Comparison of ENCODE assay signal across 8 cellular contexts in the genomic region with DNA sequence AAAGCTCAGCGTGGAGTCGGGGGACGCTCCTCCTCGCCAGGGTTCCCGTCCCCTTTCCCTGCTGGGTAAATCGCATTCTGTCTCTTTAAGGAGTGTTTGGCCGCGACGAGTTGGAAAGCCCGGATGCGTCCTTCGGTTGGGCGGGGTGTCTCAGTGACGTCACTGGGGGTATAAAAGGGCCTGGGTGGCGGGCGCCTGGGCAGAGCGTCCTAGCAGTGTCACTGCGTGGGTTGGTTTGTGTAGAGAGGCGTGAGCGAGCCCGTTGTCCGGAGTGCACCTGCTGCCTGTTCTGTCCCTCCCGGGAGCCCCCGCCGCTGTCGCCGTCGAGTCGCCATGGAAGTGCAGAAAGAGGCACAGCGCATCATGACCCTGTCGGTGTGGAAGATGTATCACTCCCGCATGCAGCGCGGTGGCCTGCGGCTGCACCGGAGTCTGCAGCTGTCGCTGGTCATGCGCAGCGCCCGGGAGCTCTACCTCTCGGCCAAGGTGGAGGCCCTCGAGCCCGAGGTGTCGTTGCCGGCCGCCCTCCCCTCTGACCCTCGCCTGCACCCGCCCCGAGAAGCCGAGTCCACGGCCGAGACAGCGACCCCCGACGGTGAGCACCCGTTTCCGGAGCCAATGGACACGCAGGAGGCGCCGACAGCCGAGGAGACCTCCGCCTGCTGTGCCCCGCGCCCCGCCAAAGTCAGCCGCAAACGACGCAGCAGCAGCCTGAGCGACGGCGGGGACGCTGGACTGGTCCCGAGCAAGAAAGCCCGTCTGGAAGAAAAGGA. TPM values are rescaled to one million over a fixed set of nuclear protein-coding genes. Genes with fewer than 3 reads are reported as not detected.
A peak's percentile ranks its signal among the peaks of the same experiment; 100 is the strongest.
DNase-seq lines count a peak whose midpoint lies in the region; ATAC-seq and TF ChIP-seq lines count a peak whose summit lies in the region.

No MANE protein-coding gene starts in this region.

- no peaks in the 10 kb centered on the region for H3K9me3 Mint-ChIP-seq in activated T-helper 2 cell treated with anti-CD3 and anti-CD28 coated beads, Interferon-gamma antibody, Interleukin-2, Interleukin-4, amounts not matched to agents 10 μg/mL and 5 μg/mL and 100 μg/mL, durations not matched to agents 14 hours and 24 hours and 36 hours
- peaks cover 0 to 8% (median 0%) of the 10 kb centered on the region in 9 donors for H3K9me3 Mint-ChIP-seq in naive thymus-derived CD8-positive, alpha-beta T cell
- no peaks in the 10 kb centered on the region for H3K9me3 Mint-ChIP-seq in stimulated activated naive B cell treated with anti-CD40 and anti-IgM and Interleukin-4, amounts not matched to agents 10 μg/mL and 1 μg/mL and 100 μg/mL, for 72 hours

- peak; percentile 19 for ATAC-seq in GM21717 (IDR thresholded peaks at IDR 0.05; ENCODE audit: unreplicated experiment)
- peak; percentile 19 for ATAC-seq in RWPE2 (ENCODE audit: low read depth)
- peak; percentile 29 to 30 for ATAC-seq in naive thymus-derived CD8-positive, alpha-beta T cell
- peak; percentile 20 to 29 for ATAC-seq in stimulated activated naive B cell treated with anti-CD40 and anti-IgM and Interleukin-4, amounts not matched to agents 10 μg/mL and 1 μg/mL and 100 μg/mL, for 72 hours (replicated peaks)

- H3K4me2 ChIP-seq in fibroblast of lung (ENCODE audit: extremely low read depth, insufficient read depth, low read length): peak overlapping the region; percentile 100

- no peaks in the 10 kb centered on the region for H3K9me3 ChIP-seq in RWPE2 (ENCODE audit: severe bottlenecking)
- H3K9me3 ChIP-seq in fibroblast of lung (ENCODE audit: control insufficient read depth, insufficient read depth, low read depth, low read length): no peaks in the 10 kb centered on the region

- POLR2A ChIA-PET in naive thymus-derived CD8-positive, alpha-beta T cell (lab: Charles Lee): interaction anchor here (0.5 to 13.4 kb wide), 27 partner anchors 20 to 361 kb away, joined by 3 to 918 read pairs (median 6); partner anchors contain the start of genes GCDH, JUNB, NACC1 and TRMT1

- TF ChIP-seq CTCF in RWPE2 (IDR thresholded peaks at IDR 0.05; ENCODE audit: poor library complexity, severe bottlenecking) (peak; percentile 17), fibroblast of lung (conservative IDR thresholded peaks at IDR 0.05 in 1 of 2, IDR thresholded peaks at IDR 0.05 in 1 of 2; ENCODE audit: low read depth in 1 of 2, low read length in 2 of 2) (peak; percentile 17 to 19)

- intact Hi-C loops in activated T-helper 2 cell treated with anti-CD3 and anti-CD28 coated beads, Interferon-gamma antibody, Interleukin-2, Interleukin-4, amounts not matched to agents 10 μg/mL and 5 μg/mL and 100 μg/mL, durations not matched to agents 14 hours and 24 hours and 36 hours (cut with micrococcal nuclease): loop anchor here (5.0 kb wide), 1 partner anchor 684 kb away; no protein-coding TSS in a partner anchor

- H3K36me3 Mint-ChIP-seq in activated T-helper 2 cell treated with anti-CD3 and anti-CD28 coated beads, Interferon-gamma antibody, Interleukin-2, Interleukin-4, amounts not matched to agents 10 μg/mL and 5 μg/mL and 100 μg/mL, durations not matched to agents 14 hours and 24 hours and 36 hours (ENCODE audit: low read depth): peaks cover 40% of the 10 kb centered on the region
- peaks cover 11 to 20% (median 19%) of the 10 kb centered on the region in 3 donors for H3K36me3 Mint-ChIP-seq in naive thymus-derived CD8-positive, alpha-beta T cell
- peaks cover 36 to 40% of the 10 kb centered on the region in 2 donors for H3K36me3 Mint-ChIP-seq in stimulated activated naive B cell treated with anti-CD40 and anti-IgM and Interleukin-4, amounts not matched to agents 10 μg/mL and 1 μg/mL and 100 μg/mL, for 72 hours

- no peak overlapping the region for H2AFZ ChIP-seq in fibroblast of lung (ENCODE audit: low read length)

- DNase-seq in COLO829 (ENCODE audit: low spot score): peak; percentile 96
- DNase-seq in M059J (ENCODE audit: low read depth): peak; percentile 95
- peak; percentile 91 for DNase-seq in RWPE2 (ENCODE audit: low spot score)
- DNase-seq in activated T-helper 2 cell treated with anti-CD3 and anti-CD28 coated beads, Interferon-gamma antibody, Interleukin-2, Interleukin-4, amounts not matched to agents 10 μg/mL and 5 μg/mL and 100 μg/mL, durations not matched to agents 14 hours and 24 hours and 36 hours (ENCODE audit: low spot score): peak; percentile 97
- peak; percentile 89 to 95 for DNase-seq in fibroblast of lung (ENCODE audit: low read depth in 2 of 2)
- DNase-seq in naive thymus-derived CD8-positive, alpha-beta T cell: peak; percentile 92 to 100 (median 97)
- peak; percentile 96 for DNase-seq in stimulated activated naive B cell treated with anti-CD40 and anti-IgM and Interleukin-4, amounts not matched to agents 10 μg/mL and 1 μg/mL and 100 μg/mL, for 72 hours

- H3K27ac ChIP-seq in RWPE2 (ENCODE audit: poor library complexity, severe bottlenecking): peak overlapping the region; percentile 92
- H3K27ac ChIP-seq in fibroblast of lung (ENCODE audit: insufficient read depth, low read length): peak overlapping the region; percentile 97

- H3K4me1 ChIP-seq in RWPE2 (ENCODE audit: insufficient read depth, poor library complexity, severe bottlenecking) (peaks cover 12% of the 10 kb centered on the region), fibroblast of lung (ENCODE audit: control insufficient read depth, extremely low read depth, insufficient read depth, low read length) (peaks cover 17% of the 10 kb centered on the region)

- H3K4me3 ChIP-seq in RWPE2 (ENCODE audit: severe bottlenecking): peak overlapping the region; percentile 91
- peak overlapping the region; percentile 82 to 90 (median 86) for H3K4me3 ChIP-seq in fibroblast of lung (replicated peaks in 1 of 4; ENCODE audit: control extremely low read depth in 1 of 4, insufficient read depth in 1 of 4, low read depth in 3 of 4, low read length in 4 of 4)

- H3K9ac ChIP-seq in fibroblast of lung (ENCODE audit: insufficient read depth, low read length): peak overlapping the region; percentile 97

- peak overlapping the region; percentile 96 for H3K4me3 Mint-ChIP-seq in activated T-helper 2 cell treated with anti-CD3 and anti-CD28 coated beads, Interferon-gamma antibody, Interleukin-2, Interleukin-4, amounts not matched to agents 10 μg/mL and 5 μg/mL and 100 μg/mL, durations not matched to agents 14 hours and 24 hours and 36 hours (ENCODE audit: low read depth)
- peak overlapping the region; percentile 93 to 99 (median 98) for H3K4me3 Mint-ChIP-seq in naive thymus-derived CD8-positive, alpha-beta T cell
- peak overlapping the region; percentile 98 to 99 for H3K4me3 Mint-ChIP-seq in stimulated activated naive B cell treated with anti-CD40 and anti-IgM and Interleukin-4, amounts not matched to agents 10 μg/mL and 1 μg/mL and 100 μg/mL, for 72 hours

- H3K27me3 Mint-ChIP-seq in activated T-helper 2 cell treated with anti-CD3 and anti-CD28 coated beads, Interferon-gamma antibody, Interleukin-2, Interleukin-4, amounts not matched to agents 10 μg/mL and 5 μg/mL and 100 μg/mL, durations not matched to agents 14 hours and 24 hours and 36 hours (ENCODE audit: low read depth): no peaks in the 10 kb centered on the region
- H3K27me3 Mint-ChIP-seq in naive thymus-derived CD8-positive, alpha-beta T cell: peaks cover 0 to 3% (median 0%) of the 10 kb centered on the region in 5 donors
- peaks cover 0 to 4% of the 10 kb centered on the region in 2 donors for H3K27me3 Mint-ChIP-seq in stimulated activated naive B cell treated with anti-CD40 and anti-IgM and Interleukin-4, amounts not matched to agents 10 μg/mL and 1 μg/mL and 100 μg/mL, for 72 hours

- peak overlapping the region; percentile 99 for H3K27ac Mint-ChIP-seq in activated T-helper 2 cell treated with anti-CD3 and anti-CD28 coated beads, Interferon-gamma antibody, Interleukin-2, Interleukin-4, amounts not matched to agents 10 μg/mL and 5 μg/mL and 100 μg/mL, durations not matched to agents 14 hours and 24 hours and 36 hours
- H3K27ac Mint-ChIP-seq in naive thymus-derived CD8-positive, alpha-beta T cell: peak overlapping the region; percentile 99 to 100 (median 99)
- peak overlapping the region; percentile 98 for H3K27ac Mint-ChIP-seq in stimulated activated naive B cell treated with anti-CD40 and anti-IgM and Interleukin-4, amounts not matched to agents 10 μg/mL and 1 μg/mL and 100 μg/mL, for 72 hours

- H3K79me2 ChIP-seq in fibroblast of lung (ENCODE audit: control insufficient read depth, insufficient read depth, low read length): peaks cover 49% of the 10 kb centered on the region

- H3K4me1 Mint-ChIP-seq in activated T-helper 2 cell treated with anti-CD3 and anti-CD28 coated beads, Interferon-gamma antibody, Interleukin-2, Interleukin-4, amounts not matched to agents 10 μg/mL and 5 μg/mL and 100 μg/mL, durations not matched to agents 14 hours and 24 hours and 36 hours (ENCODE audit: low read depth): peaks cover 30% of the 10 kb centered on the region
- H3K4me1 Mint-ChIP-seq in naive thymus-derived CD8-positive, alpha-beta T cell: peaks cover 36 to 68% (median 44%) of the 10 kb centered on the region in 4 donors
- peaks cover 41 to 69% of the 10 kb centered on the region in 2 donors for H3K4me1 Mint-ChIP-seq in stimulated activated naive B cell treated with anti-CD40 and anti-IgM and Interleukin-4, amounts not matched to agents 10 μg/mL and 1 μg/mL and 100 μg/mL, for 72 hours

- no peaks in the 10 kb centered on the region for H4K20me1 ChIP-seq in fibroblast of lung (ENCODE audit: control insufficient read depth, extremely low read depth, insufficient read depth, low read length)

- H3K36me3 ChIP-seq in RWPE2 (ENCODE audit: low read depth) (peaks cover 22% of the 10 kb centered on the region), fibroblast of lung (ENCODE audit: control insufficient read depth, insufficient read depth, low read length) (peaks cover 2% of the 10 kb centered on the region)

- H3K27me3 ChIP-seq in RWPE2 (ENCODE audit: insufficient read depth, poor library complexity, severe bottlenecking) (no peaks in the 10 kb centered on the region), fibroblast of lung (ENCODE audit: control insufficient read depth, insufficient read depth, low read length) (no peaks in the 10 kb centered on the region)

RNA-seq across cellular contexts. Expression of gene IER2, which starts 2.8 kb away (rescaled TPM):
- total RNA-seq in M059J (2014; rRNA removed; shearing (Covaris generic)): 16.6 and 33.0 TPM in 2 replicates
- total RNA-seq in activated T-helper 2 cell treated with anti-CD3 and anti-CD28 coated beads, Interferon-gamma antibody, Interleukin-2, Interleukin-4, amounts not matched to agents 10 μg/mL and 5 μg/mL and 100 μg/mL, durations not matched to agents 14 hours and 24 hours and 36 hours: 140 and 143 TPM in 2 replicates
- 21.1 and 26.4 TPM in 2 replicates for total RNA-seq in fibroblast of lung
- polyA plus RNA-seq in fibroblast of lung: 16.5 and 99.6 TPM in 2 replicates
- 30.8 and 154 TPM in 2 replicates for polyA plus RNA-seq in fibroblast of lung (2012)
- polyA minus RNA-seq in fibroblast of lung (ENCODE audit: low replicate concordance): 9.2 and 22.2 TPM in 2 replicates
- 100 to 1,000 TPM; 105 to 112 TPM for total RNA-seq in naive thymus-derived CD8-positive, alpha-beta T cell
- 100 to 1,000 TPM; 100 to 162 (median 107) TPM for polyA plus RNA-seq in naive thymus-derived CD8-positive, alpha-beta T cell

RNA-seq across cellular contexts. Expression of gene STX10, which starts 2.9 kb away (rescaled TPM):
- 122 and 124 TPM in 2 replicates for total RNA-seq in M059J (2014; rRNA removed; shearing (Covaris generic))
- 68.9 and 69.1 TPM in 2 replicates for total RNA-seq in activated T-helper 2 cell treated with anti-CD3 and anti-CD28 coated beads, Interferon-gamma antibody, Interleukin-2, Interleukin-4, amounts not matched to agents 10 μg/mL and 5 μg/mL and 100 μg/mL, durations not matched to agents 14 hours and 24 hours and 36 hours
- 69.2 and 78.1 TPM in 2 replicates for total RNA-seq in fibroblast of lung
- polyA plus RNA-seq in fibroblast of lung: 48.9 and 54.3 TPM in 2 replicates
- polyA plus RNA-seq in fibroblast of lung (2012): 61.8 and 73.6 TPM in 2 replicates
- 68.6 and 178 TPM in 2 replicates for polyA minus RNA-seq in fibroblast of lung (ENCODE audit: low replicate concordance)
- total RNA-seq in naive thymus-derived CD8-positive, alpha-beta T cell: 10 to 100 TPM; 60.2 to 62.8 TPM
- 10 to 100 TPM; 36.1 to 56.2 (median 50.2) TPM for polyA plus RNA-seq in naive thymus-derived CD8-positive, alpha-beta T cell

RNA-seq across cellular contexts. Expression of gene NACC1, which starts 35.0 kb away (rescaled TPM):
- total RNA-seq in M059J (2014; rRNA removed; shearing (Covaris generic)): 48.1 and 126 TPM in 2 replicates
- 117 and 132 TPM in 2 replicates for total RNA-seq in activated T-helper 2 cell treated with anti-CD3 and anti-CD28 coated beads, Interferon-gamma antibody, Interleukin-2, Interleukin-4, amounts not matched to agents 10 μg/mL and 5 μg/mL and 100 μg/mL, durations not matched to agents 14 hours and 24 hours and 36 hours
- total RNA-seq in fibroblast of lung: 24.7 and 31.9 TPM in 2 replicates
- 33.5 and 64.7 TPM in 2 replicates for polyA plus RNA-seq in fibroblast of lung
- 38.6 and 61.6 TPM in 2 replicates for polyA plus RNA-seq in fibroblast of lung (2012)
- polyA minus RNA-seq in fibroblast of lung (ENCODE audit: low replicate concordance): 78.1 and 116 TPM in 2 replicates
- total RNA-seq in naive thymus-derived CD8-positive, alpha-beta T cell: 10 to 100 TPM; 24.5 to 25.7 TPM
- polyA plus RNA-seq in naive thymus-derived CD8-positive, alpha-beta T cell: 1 to 10 TPM; 1.4 to 3.4 (median 1.9) TPM

RNA-seq across cellular contexts. Expression of gene TRMT1, which starts 36.5 kb away (rescaled TPM):
- 19.9 and 23.0 TPM in 2 replicates for total RNA-seq in M059J (2014; rRNA removed; shearing (Covaris generic))
- 112 and 116 TPM in 2 replicates for total RNA-seq in activated T-helper 2 cell treated with anti-CD3 and anti-CD28 coated beads, Interferon-gamma antibody, Interleukin-2, Interleukin-4, amounts not matched to agents 10 μg/mL and 5 μg/mL and 100 μg/mL, durations not matched to agents 14 hours and 24 hours and 36 hours
- 20.3 and 21.8 TPM in 2 replicates for total RNA-seq in fibroblast of lung
- 12.2 and 17.9 TPM in 2 replicates for polyA plus RNA-seq in fibroblast of lung
- polyA plus RNA-seq in fibroblast of lung (2012): 12.4 and 24.1 TPM in 2 replicates
- polyA minus RNA-seq in fibroblast of lung (ENCODE audit: low replicate concordance): 24.9 and 36.2 TPM in 2 replicates
- total RNA-seq in naive thymus-derived CD8-positive, alpha-beta T cell: 100 to 1,000 TPM; 100 to 103 TPM
- polyA plus RNA-seq in naive thymus-derived CD8-positive, alpha-beta T cell: 10 to 100 TPM; 26.1 to 35.1 (median 27.2) TPM

RNA-seq across cellular contexts. Expression of gene LYL1, which starts 50.4 kb away (rescaled TPM):
- total RNA-seq in M059J (2014; rRNA removed; shearing (Covaris generic)): not detected in 2 replicates
- total RNA-seq in activated T-helper 2 cell treated with anti-CD3 and anti-CD28 coated beads, Interferon-gamma antibody, Interleukin-2, Interleukin-4, amounts not matched to agents 10 μg/mL and 5 μg/mL and 100 μg/mL, durations not matched to agents 14 hours and 24 hours and 36 hours: 5.5 and 5.6 TPM in 2 replicates
- total RNA-seq in fibroblast of lung: under 0.01 and 1.2 TPM in 2 replicates
- 0.26 and 0.30 TPM in 2 replicates for polyA plus RNA-seq in fibroblast of lung
- polyA plus RNA-seq in fibroblast of lung (2012): 0.50 and 0.96 TPM in 2 replicates
- 0.22 TPM in 1 of 2 replicates, not detected in the other for polyA minus RNA-seq in fibroblast of lung (ENCODE audit: low replicate concordance)
- 1 to 10 TPM; 6.6 to 7.9 TPM for total RNA-seq in naive thymus-derived CD8-positive, alpha-beta T cell
- 1 to 10 TPM in 2 of 3 donors, under 1 TPM in 1; 0.37 to 2.6 (median 1.3) TPM for polyA plus RNA-seq in naive thymus-derived CD8-positive, alpha-beta T cell

Comparison
In these comparisons a context has a peak if more than half of its experiments do, and no peak if none do; other contexts are left out.
1. Peak in every context shown above with its lines: DNase-seq, ATAC-seq, H3K4me3 ChIP-seq and H3K27ac ChIP-seq.